Comparison of ENCODE assay signal across 1 cellular context in the genomic region with DNA sequence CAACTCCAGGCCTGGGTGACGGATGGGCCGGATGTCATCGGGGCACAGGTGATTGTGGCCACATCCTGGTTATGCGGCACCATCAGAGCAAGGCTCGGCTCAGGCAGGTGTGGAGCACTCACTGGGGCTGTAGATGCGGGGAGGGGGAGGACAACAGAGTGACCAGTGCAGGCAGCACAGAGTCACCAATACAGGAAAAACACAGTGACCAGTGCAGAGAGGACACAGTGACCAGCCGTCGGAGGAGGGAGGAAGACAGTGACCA.
TF ChIP-seq lines count a peak whose summit lies in the region.

No MANE protein-coding gene starts in this region.

TF ChIP-seq in H1, 55 proteins besides CTCF, POLR2A, EP300 and RAD21 (continued from another document):
- TF ChIP-seq, protein P1, sequence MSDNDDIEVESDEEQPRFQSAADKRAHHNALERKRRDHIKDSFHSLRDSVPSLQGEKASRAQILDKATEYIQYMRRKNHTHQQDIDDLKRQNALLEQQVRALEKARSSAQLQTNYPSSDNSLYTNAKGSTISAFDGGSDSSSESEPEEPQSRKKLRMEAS (IDR thresholded peaks at IDR 0.05) = no peak
